18 cellular contexts compared by ENCODE assay signal in the genomic region with DNA sequence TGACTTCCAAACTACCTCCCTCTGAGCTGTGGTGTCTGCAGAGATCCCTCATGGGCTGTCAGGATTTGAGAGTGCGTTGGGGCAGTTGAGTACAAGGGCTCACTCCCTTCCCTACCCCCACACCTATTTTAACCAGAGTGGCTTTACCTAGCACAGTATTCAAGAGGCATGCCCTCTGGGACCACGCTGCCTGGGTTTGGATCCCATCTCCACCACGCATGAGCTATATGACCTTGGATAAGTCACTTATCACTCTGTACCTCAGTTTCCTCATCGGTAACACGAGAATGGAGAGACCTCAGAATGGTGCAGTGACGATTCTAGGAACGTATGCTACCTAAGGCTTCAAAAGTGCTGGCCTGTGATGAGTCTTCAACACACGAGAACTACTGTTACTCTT.
"Had no signal": no experiment of that assay in that cellular context is flagged by ENCODE, and none has a peak within 500 bp of the region (broad histone marks: within the 10 kb centered on the region; RNA-seq: fewer than 3 reads in every experiment).

No MANE protein-coding gene starts in this region.

- H3K4me3 ChIP-seq: esophagus muscularis mucosa, gastrocnemius medialis, heart right ventricle, lung, psoas muscle, upper lobe of left lung had no signal

- H3K27ac ChIP-seq: epithelial cell of prostate, esophagus muscularis mucosa, gastrocnemius medialis, heart right ventricle, parathyroid adenoma, psoas muscle, upper lobe of left lung had no signal

- H3K36me3 ChIP-seq: esophagus muscularis mucosa, gastrocnemius medialis, heart right ventricle, upper lobe of left lung had no signal

- H3K27me3 ChIP-seq: upper lobe of left lung had no signal

- H3K79me2 ChIP-seq: parathyroid adenoma had no signal

- ATAC-seq: effector memory CD8-positive, alpha-beta T cell; gastrocnemius medialis; heart right ventricle; left colon; left ventricle myocardium superior; psoas muscle had no signal

- H3K9me3 ChIP-seq: gastrocnemius medialis, psoas muscle had no signal

- H3K9ac ChIP-seq: parathyroid adenoma had no signal

- H3K4me1 ChIP-seq: esophagus muscularis mucosa, gastrocnemius medialis, heart right ventricle, psoas muscle, upper lobe of left lung had no signal

- DNase-seq: effector memory CD8-positive, alpha-beta T cell; gastrocnemius medialis; heart right ventricle; hypothalamus; immature natural killer cell; left colon; left ventricle myocardium superior; naive B cell; psoas muscle; retina; small intestine; stimulated activated CD4-positive, alpha-beta T cell treated with anti-CD3 and anti-CD28 coated beads, Interleukin-12 subunit alpha, Interleukin-12 subunit beta, amount 100 ng/mL, for 4 hours; stimulated activated naive CD4-positive, alpha-beta T cell had no signal
